In the genomic region with DNA sequence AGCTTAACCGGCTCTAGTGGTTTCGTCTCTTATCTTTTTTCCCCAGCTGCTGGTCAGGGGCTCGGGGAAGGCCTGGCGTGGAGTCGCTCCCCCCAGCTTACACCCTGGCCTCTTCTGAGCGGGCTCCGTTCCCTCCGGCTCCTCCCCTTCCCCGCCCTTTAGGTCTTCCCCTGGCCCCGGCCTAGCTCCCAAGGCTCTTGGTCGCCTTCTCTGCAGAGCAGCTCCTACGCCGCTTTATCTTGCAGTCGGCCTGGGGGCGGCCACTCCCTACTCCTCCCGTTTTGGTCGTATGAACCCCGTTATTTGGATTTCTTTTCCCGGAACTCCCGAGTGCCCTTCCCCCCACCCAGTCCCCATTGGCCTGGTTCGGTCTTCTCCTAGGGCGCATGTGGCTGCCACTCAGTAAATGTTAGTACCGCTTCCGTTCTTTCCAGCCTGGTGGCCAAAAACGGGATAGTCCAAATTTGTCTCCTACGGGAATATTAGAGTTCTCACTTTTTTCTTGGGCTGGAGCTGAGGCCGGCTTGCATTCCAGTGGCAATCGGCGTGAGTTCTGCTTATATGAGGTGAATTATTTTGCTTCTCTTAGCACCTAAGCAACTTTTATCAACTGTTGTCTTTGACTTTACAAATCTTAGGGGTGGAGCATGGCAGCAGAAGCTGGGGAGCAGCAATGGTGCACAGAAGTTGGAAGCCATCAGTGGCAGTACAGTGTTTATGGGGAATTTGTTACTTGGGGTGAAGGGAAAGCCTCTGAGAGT, we compare ENCODE assay signal across 8 cellular contexts. TPM values are rescaled to one million over a fixed set of nuclear protein-coding genes. Genes with fewer than 3 reads are reported as not detected.
DNase-seq lines count a peak whose midpoint lies in the region; ATAC-seq and TF ChIP-seq lines count a peak whose summit lies in the region.

No MANE protein-coding gene starts in this region.

- peak overlapping the region; percentile 93 for H3K4me3 Mint-ChIP-seq in activated naive CD8-positive, alpha-beta T cell treated with anti-CD3 and anti-CD28 coated beads for 36 hours

- H3K27ac ChIP-seq in cardiac muscle cell (peak overlapping the region; percentile 92), prostate gland (peak overlapping the region; percentile 98)

- intact Hi-C loops in prostate gland (cut with DNase I), result loop anchor here (1.0 to 5.0 kb wide), 2 partner anchors 58 to 75 kb away; a partner anchor contains a TSS

- TF ChIP-seq CTCF in cardiac muscle cell (IDR thresholded peaks at IDR 0.05; ENCODE audit: low read depth, low read length) (peak; percentile 45), prostate gland (IDR thresholded peaks at IDR 0.05) (peak in 2 of 4 experiments; percentile 45 to 59)

- ATAC-seq in GM21529 (IDR thresholded peaks at IDR 0.05; ENCODE audit: unreplicated experiment), result peak; percentile 44

- DNase-seq in GF-D8 (lab: John Stamatoyannopoulos, UW) (peak; percentile 81), HT-29 (ENCODE audit: low spot score) (peak; percentile 92), NCI-H82 (lab: John Stamatoyannopoulos, UW) (peak; percentile 94), cardiac muscle cell (ENCODE audit: low read depth in 1 of 2, low spot score in 1 of 2) (peak; percentile 84 to 91), prostate gland (ENCODE audit: low spot score) (no peak), mucosa of gallbladder (ENCODE audit: low spot score) (no peak)
- no peak for DNase-seq in activated naive CD8-positive, alpha-beta T cell treated with anti-CD3 and anti-CD28 coated beads for 36 hours

- H3K36me3 Mint-ChIP-seq in activated naive CD8-positive, alpha-beta T cell treated with anti-CD3 and anti-CD28 coated beads for 36 hours, result peaks cover 24% of the 10 kb centered on the region

- WGBS in prostate gland, result under 1% methylated on average over 29 of the region's 29 CpGs

- no peaks in the 10 kb centered on the region for H3K9me3 Mint-ChIP-seq in activated naive CD8-positive, alpha-beta T cell treated with anti-CD3 and anti-CD28 coated beads for 36 hours

- H3K27me3 ChIP-seq in cardiac muscle cell (no peaks in the 10 kb centered on the region), prostate gland (replicated peaks; ENCODE audit: insufficient read depth) (no peaks in the 10 kb centered on the region)

- no peaks in the 10 kb centered on the region for H3K27me3 Mint-ChIP-seq in activated naive CD8-positive, alpha-beta T cell treated with anti-CD3 and anti-CD28 coated beads for 36 hours

- H3K4me3 ChIP-seq in cardiac muscle cell (peak overlapping the region; percentile 59), prostate gland (peak overlapping the region; percentile 66 to 68)

- peaks cover 21% of the 10 kb centered on the region for H3K4me1 Mint-ChIP-seq in activated naive CD8-positive, alpha-beta T cell treated with anti-CD3 and anti-CD28 coated beads for 36 hours

- TF ChIP-seq POLR2A in prostate gland (IDR thresholded peaks at IDR 0.05), result no peak

- H3K4me1 ChIP-seq in cardiac muscle cell (ENCODE audit: low read depth) (peaks cover 24% of the 10 kb centered on the region), prostate gland (replicated peaks) (peaks cover 11% of the 10 kb centered on the region)

- peak overlapping the region; percentile 99 for H3K27ac Mint-ChIP-seq in activated naive CD8-positive, alpha-beta T cell treated with anti-CD3 and anti-CD28 coated beads for 36 hours

- H3K9me3 ChIP-seq in cardiac muscle cell (ENCODE audit: low read depth), result no peaks in the 10 kb centered on the region
- no peaks in the 10 kb centered on the region for H3K9me3 ChIP-seq in prostate gland

- H3K36me3 ChIP-seq in cardiac muscle cell (no peaks in the 10 kb centered on the region), prostate gland (no peaks in the 10 kb centered on the region)

RNA-seq across cellular contexts. Expression of a gene that starts 0.5 kb away (rescaled TPM):
- total RNA-seq in HT-29 (2014; rRNA removed; shearing (Covaris generic)), result 46.6 and 64.4 TPM in 2 replicates
- 100 to 1,000 TPM; 159 TPM for total RNA-seq in activated naive CD8-positive, alpha-beta T cell treated with anti-CD3 and anti-CD28 coated beads for 36 hours
- total RNA-seq in cardiac muscle cell (60.2 and 92.9 TPM in 2 replicates), prostate gland (100 to 1,000 TPM; 100 to 123 TPM), mucosa of gallbladder (81.1 TPM)
- polyA plus RNA-seq in cardiac muscle cell, result 48.6 and 63.6 TPM in 2 replicates

Comparison
In these comparisons a context has a peak if more than half of its experiments do, and no peak if none do; other contexts are left out.
1. DNase-seq: peak in GF-D8 (single experiment), HT-29 (single experiment), NCI-H82 (single experiment) and cardiac muscle cell (2 of 2); none in activated naive CD8-positive, alpha-beta T cell treated with anti-CD3 and anti-CD28 coated beads for 36 hours (single experiment), prostate gland (single experiment) and mucosa of gallbladder (single experiment).